ENCODE assay signal across 12 cellular contexts in genomic region chr16:12329246-12329995, GRCh38.
"Had no signal": no experiment of that assay in that cellular context is flagged by ENCODE, and none has a peak within 500 bp of the region (broad histone marks: within the 10 kb centered on the region; RNA-seq: fewer than 3 reads in every experiment).

No MANE protein-coding gene starts in this region.

- H3K4me1 ChIP-seq: uterus had no signal

- ATAC-seq: activated CD8-positive, alpha-beta T cell treated with anti-CD3 and anti-CD28 coated beads, Interleukin-2, amount 10 ng/mL, durations not matched to agents 7 days and 5 days; activated naive CD8-positive, alpha-beta T cell treated with anti-CD3 and anti-CD28 coated beads, Interleukin-2, amount 50 U/mL, for 24 hours had no signal

- DNase-seq: activated CD4-positive, alpha-beta T cell treated with anti-CD3 and anti-CD28 coated beads for 4 hours; activated CD8-positive, alpha-beta memory T cell treated with anti-CD3 and anti-CD28 coated beads, Interleukin-2, amount 50 U/mL, for 48 hours; activated CD8-positive, alpha-beta T cell treated with anti-CD3 and anti-CD28 coated beads, Interleukin-2, amount 10 ng/mL, durations not matched to agents 7 days and 5 days; activated naive CD4-positive, alpha-beta T cell; activated naive CD8-positive, alpha-beta T cell treated with anti-CD3 and anti-CD28 coated beads, Interleukin-2, amount 50 U/mL, for 24 hours; colonic mucosa; esophagus squamous epithelium; foreskin fibroblast; stimulated activated CD4-positive, alpha-beta T cell treated with anti-CD3 and anti-CD28 coated beads, Interleukin-4, amount 100 ng/mL, for 4 hours; stomach; uterus had no signal

- H3K27me3 ChIP-seq: ascending aorta, colonic mucosa, esophagus squamous epithelium, stomach, uterus had no signal

- H3K4me3 ChIP-seq: ascending aorta, colonic mucosa, esophagus squamous epithelium, stomach, uterus had no signal

- H3K27ac ChIP-seq: ascending aorta, colonic mucosa, esophagus squamous epithelium, stomach, uterus had no signal

- H3K9me3 ChIP-seq: ascending aorta, colonic mucosa, esophagus squamous epithelium, stomach, uterus had no signal

- H3K36me3 ChIP-seq: ascending aorta, colonic mucosa, esophagus squamous epithelium, stomach, uterus had no signal
